1 cellular context compared by ENCODE assay signal in genomic region chr2:57877811-57878572, GRCh38.
TF ChIP-seq lines count a peak whose summit lies in the region.

No MANE protein-coding gene starts in this region.

TF ChIP-seq in neural cell, 6 proteins besides CTCF, POLR2A, EP300 and RAD21 (continued from another document):
- TF ChIP-seq TAF1 (IDR thresholded peaks at IDR 0.05; ENCODE audit: low read depth) (no peak), POLR2AphosphoS5 (IDR thresholded peaks at IDR 0.05) (no peak), MXI1 (conservative IDR thresholded peaks at IDR 0.05; ENCODE audit: poor library complexity, severe bottlenecking) (no peak)
